18 cellular contexts compared by ENCODE assay signal in the genomic region with DNA sequence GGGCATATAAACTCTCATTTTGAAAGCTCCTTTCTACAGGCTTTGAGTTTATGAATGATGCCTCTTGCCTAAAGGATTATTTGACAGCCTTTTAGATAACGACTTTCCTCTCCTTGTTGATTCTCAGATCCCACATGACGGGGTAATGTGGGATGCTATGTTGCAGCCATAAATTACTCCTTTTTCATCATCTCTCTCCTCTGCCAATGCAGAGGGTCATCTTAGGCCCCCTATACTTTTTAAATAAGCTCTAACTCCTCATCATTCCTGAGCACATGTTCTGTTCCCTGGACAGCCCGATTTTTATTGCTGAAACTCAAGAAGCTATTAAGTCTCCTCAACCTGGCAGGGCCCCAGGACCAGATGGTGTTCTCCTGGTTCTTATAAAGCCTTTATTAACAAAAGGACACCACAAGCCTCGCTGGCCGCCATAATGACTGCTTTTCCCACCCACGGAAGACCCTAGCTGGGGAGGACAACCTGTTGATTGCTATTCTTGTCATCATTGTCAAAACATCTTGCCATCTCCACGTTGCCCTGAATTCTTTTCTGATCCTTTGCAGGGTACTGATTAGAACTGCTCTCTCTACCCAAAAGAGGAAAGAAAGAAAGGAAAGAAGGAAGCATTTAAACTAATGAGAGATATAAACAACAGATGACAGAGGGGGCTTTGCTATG.
"Had no signal": no experiment of that assay in that cellular context is flagged by ENCODE, and none has a peak within 500 bp of the region (broad histone marks: within the 10 kb centered on the region; RNA-seq: fewer than 3 reads in every experiment).

No MANE protein-coding gene starts in this region.

- ATAC-seq: effector memory CD8-positive, alpha-beta T cell; left cardiac atrium; naive thymus-derived CD8-positive, alpha-beta T cell; stimulated activated naive CD8-positive, alpha-beta T cell treated with anti-CD3 and anti-CD28 coated beads, Interleukin-15, Interleukin-2, amounts not matched to agents 100 U/mL and 50 U/mL, for 24 hours; WTC11 had no signal

- H3K9me3 ChIP-seq: adrenal gland, suprapubic skin, upper lobe of left lung had no signal

- H3K36me3 ChIP-seq: adrenal gland, suprapubic skin, upper lobe of left lung had no signal

- H3K9me3 Mint-ChIP-seq: dendritic cell treated with granulocyte-macrophage colony-stimulating factor and Interleukin-4, amounts not matched to agents 40 ng/mL and 50 ng/mL, for 4 days; effector memory CD8-positive, alpha-beta T cell; WTC11 had no signal

- H3K27me3 ChIP-seq: adrenal gland, suprapubic skin, upper lobe of left lung had no signal

- H3K4me1 ChIP-seq: adrenal gland, suprapubic skin, upper lobe of left lung had no signal

- H3K4me3 Mint-ChIP-seq: dendritic cell treated with granulocyte-macrophage colony-stimulating factor and Interleukin-4, amounts not matched to agents 40 ng/mL and 50 ng/mL, for 4 days; effector memory CD8-positive, alpha-beta T cell; naive thymus-derived CD8-positive, alpha-beta T cell; WTC11 had no signal

- H3K4me1 Mint-ChIP-seq: naive thymus-derived CD8-positive, alpha-beta T cell had no signal

- H3K27ac ChIP-seq: adrenal gland, epithelial cell of prostate, suprapubic skin, upper lobe of left lung had no signal

- H3K4me3 ChIP-seq: adrenal gland, suprapubic skin, upper lobe of left lung had no signal

- H3K27ac Mint-ChIP-seq: dendritic cell treated with granulocyte-macrophage colony-stimulating factor and Interleukin-4, amounts not matched to agents 40 ng/mL and 50 ng/mL, for 4 days; effector memory CD8-positive, alpha-beta T cell; naive thymus-derived CD8-positive, alpha-beta T cell; WTC11 had no signal

- DNase-seq: activated CD4-positive, alpha-beta T cell treated with anti-CD3 and anti-CD28 coated beads for 48 hours; activated CD8-positive, alpha-beta memory T cell treated with anti-CD3 and anti-CD28 coated beads for 24 hours; activated naive CD4-positive, alpha-beta T cell treated with Interleukin-2 at 50 U/mL for 16 hours; adrenal gland; central memory CD4-positive, alpha-beta T cell; effector memory CD8-positive, alpha-beta T cell; left cardiac atrium; naive thymus-derived CD8-positive, alpha-beta T cell; occipital lobe; stimulated activated CD4-positive, alpha-beta T cell treated with anti-CD3 and anti-CD28 coated beads, Interleukin-2, amount 100 ng/mL, for 48 hours; stimulated activated CD8-positive, alpha-beta memory T cell treated with anti-CD3 and anti-CD28 coated beads, Interleukin-4, amount 100 ng/mL, for 48 hours; stimulated activated naive CD8-positive, alpha-beta T cell treated with anti-CD3 and anti-CD28 coated beads, Interleukin-15, Interleukin-2, amounts not matched to agents 100 U/mL and 50 U/mL, for 24 hours; T-helper 1 cell; upper lobe of left lung had no signal

- H3K27me3 Mint-ChIP-seq: dendritic cell treated with granulocyte-macrophage colony-stimulating factor and Interleukin-4, amounts not matched to agents 40 ng/mL and 50 ng/mL, for 4 days had no signal

- H3K36me3 Mint-ChIP-seq: naive thymus-derived CD8-positive, alpha-beta T cell; WTC11 had no signal
